ENCODE assay signal across 13 cellular contexts in genomic region chr6:150765457-150765764, GRCh38.
A peak's percentile ranks its signal among the peaks of the same experiment; 100 is the strongest.
DNase-seq lines count a peak whose midpoint lies in the region; ATAC-seq, FAIRE-seq and TF ChIP-seq lines count a peak whose summit lies in the region.
"Had no signal": no experiment of that assay in that cellular context is flagged by ENCODE, and none has a peak within 500 bp of the region (broad histone marks: within the 10 kb centered on the region; RNA-seq: fewer than 3 reads in every experiment).

No MANE protein-coding gene starts in this region.

- DNase-seq in NOMO-1 treated with DMSO at 0.1 percent for 48 hours (lab: John Stamatoyannopoulos, UW; ENCODE audit: unreplicated experiment), result peak; percentile 30
- DNase-seq in NOMO-1 treated with dmso at 0.1 percent for 144 hours (lab: John Stamatoyannopoulos, UW; ENCODE audit: unreplicated experiment), result no peak
- DNase-seq in urothelium cell line (ENCODE audit: low spot score), result no peak
- DNase-seq in HEK293T (ENCODE audit: extremely low spot score), result no peak
- DNase-seq in stimulated activated CD4-positive, alpha-beta T cell treated with anti-CD3 and anti-CD28 coated beads, Interleukin-12 subunit alpha, Interleukin-12 subunit beta, amount 100 ng/mL, for 4 hours, result no peak
- no peak for DNase-seq in AML-193 (lab: John Stamatoyannopoulos, UW)
- DNase-seq: 8988T, HCEC 1CT, mesenchymal stem cell had no signal

- no peak for FAIRE-seq in urothelium cell line (lab: Jason Lieb, UNC)
- FAIRE-seq: TTC549 had no signal

- CTCF ChIA-PET in HEK293T (lab: Yijun Ruan, JAX), result interaction anchor here (0.6 to 0.7 kb wide), 3 partner anchors 36 to 748 kb away, joined by 3 read pairs; no protein-coding TSS in a partner anchor

- peak; percentile 92 for ATAC-seq in HG02678 (IDR thresholded peaks at IDR 0.05; ENCODE audit: unreplicated experiment)
- ATAC-seq in HG03469 (IDR thresholded peaks at IDR 0.05; ENCODE audit: unreplicated experiment), result peak; percentile 88
- ATAC-seq: sciatic nerve had no signal

- POLR2A ChIA-PET in HEK293T (lab: Yijun Ruan, JAX), result no interaction called here

TF ChIP-seq in HEK293T, 16 proteins besides CTCF, POLR2A, EP300 and RAD21:
- TF ChIP-seq FOXK2 (IDR thresholded peaks at IDR 0.05) (no peak), LEF1 (IDR thresholded peaks at IDR 0.05; ENCODE audit: borderline replicate concordance) (no peak), CTBP1 (IDR thresholded peaks at IDR 0.05; ENCODE audit: borderline replicate concordance) (no peak), TARDBP (IDR thresholded peaks at IDR 0.05) (no peak)
